In genomic region chr12:1666685-1667162, GRCh38 we compare ENCODE assay signal across 11 cellular contexts. TPM values are rescaled to one million over a fixed set of nuclear protein-coding genes. Genes with fewer than 3 reads are reported as not detected.
A peak's percentile ranks its signal among the peaks of the same experiment; 100 is the strongest.
DNase-seq lines count a peak whose midpoint lies in the region; ATAC-seq and TF ChIP-seq lines count a peak whose summit lies in the region.
"Had no signal": no experiment of that assay in that cellular context is flagged by ENCODE, and none has a peak within 500 bp of the region (broad histone marks: within the 10 kb centered on the region; RNA-seq: fewer than 3 reads in every experiment).

No MANE protein-coding gene starts in this region.

- H3K9me3 Mint-ChIP-seq in activated T-cell treated with anti-CD3 and anti-CD28 coated beads, Interleukin-2, amount 50 U/mL, for 72 hours = peaks cover 0 to 1% of the 10 kb centered on the region in 2 donors
- no peaks in the 10 kb centered on the region for H3K9me3 Mint-ChIP-seq in activated CD4-positive, alpha-beta memory T cell treated with anti-CD3 and anti-CD28 coated beads for 36 hours

- no peaks in the 10 kb centered on the region for H3K9me3 ChIP-seq in thoracic aorta
- H3K9me3 ChIP-seq: gastroesophageal sphincter, ovary had no signal

- H3K36me3 Mint-ChIP-seq in activated T-cell treated with anti-CD3 and anti-CD28 coated beads, Interleukin-2, amount 50 U/mL, for 72 hours (ENCODE audit: insufficient read depth in 2 of 2) = peaks cover 0 to 2% of the 10 kb centered on the region in 2 donors
- H3K36me3 Mint-ChIP-seq in activated CD4-positive, alpha-beta memory T cell treated with anti-CD3 and anti-CD28 coated beads for 36 hours = no peaks in the 10 kb centered on the region

- no peak for DNase-seq in activated T-cell treated with anti-CD3 and anti-CD28 coated beads, Interleukin-2, amount 50 U/mL, for 72 hours
- DNase-seq in activated T-cell treated with anti-CD3 and anti-CD28 coated beads, Interleukin-2, amount 50 U/mL, for 48 hours = no peak
- no peak for DNase-seq in activated CD4-positive, alpha-beta memory T cell treated with anti-CD3 and anti-CD28 coated beads for 36 hours
- DNase-seq in thoracic aorta (ENCODE audit: low spot score) (no peak), DMS 273 treated with DMSO at 0.1 percent for 48 hours (lab: John Stamatoyannopoulos, UW) (no peak), NCI-H146 (lab: John Stamatoyannopoulos, UW) (no peak)
- DNase-seq: GOT3, ovary had no signal

- TF ChIP-seq CTCF in thoracic aorta (IDR thresholded peaks at IDR 0.05) = no peak

- intact Hi-C loops in activated CD4-positive, alpha-beta memory T cell treated with anti-CD3 and anti-CD28 coated beads for 36 hours (cut with micrococcal nuclease) = no loop called here

- no peaks in the 10 kb centered on the region for H3K36me3 ChIP-seq in thoracic aorta
- H3K36me3 ChIP-seq: gastroesophageal sphincter, ovary had no signal

- CTCF ChIA-PET in activated CD4-positive, alpha-beta memory T cell treated with anti-CD3 and anti-CD28 coated beads for 36 hours (lab: Charles Lee) = no interaction called here

- no peak for ATAC-seq in activated T-cell treated with anti-CD3 and anti-CD28 coated beads, Interleukin-2, amount 50 U/mL, for 72 hours (replicated peaks in 1 of 2)
- ATAC-seq in thoracic aorta (ENCODE audit: insufficient number of reproducible peaks, low FRiP score, low read depth) (no peak), GM21528 (IDR thresholded peaks at IDR 0.05; ENCODE audit: low FRiP score, unreplicated experiment) (no peak)
- ATAC-seq: gastroesophageal sphincter had no signal

- peak overlapping the region in 1 of 2 donors; percentile 42 for H3K4me3 Mint-ChIP-seq in activated T-cell treated with anti-CD3 and anti-CD28 coated beads, Interleukin-2, amount 50 U/mL, for 72 hours
- H3K4me3 Mint-ChIP-seq in activated CD4-positive, alpha-beta memory T cell treated with anti-CD3 and anti-CD28 coated beads for 36 hours = no peak overlapping the region

- H3K27me3 ChIP-seq in layer of hippocampus (ENCODE audit: control insufficient read depth, insufficient read depth, low read length) (no peaks in the 10 kb centered on the region), thoracic aorta (replicated peaks; ENCODE audit: insufficient read depth) (no peaks in the 10 kb centered on the region)
- H3K27me3 ChIP-seq: gastroesophageal sphincter, ovary had no signal

- no peak overlapping the region for H3K4me3 ChIP-seq in thoracic aorta
- H3K4me3 ChIP-seq: gastroesophageal sphincter, ovary had no signal

- H3K27ac ChIP-seq in layer of hippocampus (ENCODE audit: low read depth, low read length) (peak overlapping the region; percentile 59), thoracic aorta (peak overlapping the region; percentile 50 to 66)

- POLR2A ChIA-PET in activated CD4-positive, alpha-beta memory T cell treated with anti-CD3 and anti-CD28 coated beads for 36 hours (lab: Charles Lee) = no interaction called here

- peaks cover 32% of the 10 kb centered on the region for H3K4me1 Mint-ChIP-seq in activated T-cell treated with anti-CD3 and anti-CD28 coated beads, Interleukin-2, amount 50 U/mL, for 72 hours (ENCODE audit: low read depth)
- peaks cover 35% of the 10 kb centered on the region for H3K4me1 Mint-ChIP-seq in activated CD4-positive, alpha-beta memory T cell treated with anti-CD3 and anti-CD28 coated beads for 36 hours (ENCODE audit: low read depth)

- H3K4me1 ChIP-seq in thoracic aorta (ENCODE audit: control insufficient read depth in 1 of 2, low read depth in 2 of 2) = peaks cover 0 to 11% of the 10 kb centered on the region in 2 donors

- no peaks in the 10 kb centered on the region for H3K27me3 Mint-ChIP-seq in activated T-cell treated with anti-CD3 and anti-CD28 coated beads, Interleukin-2, amount 50 U/mL, for 72 hours (ENCODE audit: low read depth)
- H3K27me3 Mint-ChIP-seq in activated CD4-positive, alpha-beta memory T cell treated with anti-CD3 and anti-CD28 coated beads for 36 hours = no peaks in the 10 kb centered on the region

- H3K27ac Mint-ChIP-seq in activated T-cell treated with anti-CD3 and anti-CD28 coated beads, Interleukin-2, amount 50 U/mL, for 72 hours = peak overlapping the region; percentile 13
- peak overlapping the region; percentile 0 for H3K27ac Mint-ChIP-seq in activated CD4-positive, alpha-beta memory T cell treated with anti-CD3 and anti-CD28 coated beads for 36 hours

RNA-seq across cellular contexts. Expression of gene ADIPOR2, which starts 24.1 kb away (rescaled TPM):
- 10 to 100 TPM; 37.0 to 43.5 TPM for total RNA-seq in activated T-cell treated with anti-CD3 and anti-CD28 coated beads, Interleukin-2, amount 50 U/mL, for 72 hours
- total RNA-seq in activated CD4-positive, alpha-beta memory T cell treated with anti-CD3 and anti-CD28 coated beads for 36 hours = 10 to 100 TPM; 43.8 to 47.3 TPM
- total RNA-seq in thoracic aorta = 10 to 100 TPM; 24.2 to 43.0 TPM

RNA-seq across cellular contexts. Expression of gene WNT5B, which starts 37.7 kb away (rescaled TPM):
- under 1 TPM; 0.22 to 0.51 TPM for total RNA-seq in activated T-cell treated with anti-CD3 and anti-CD28 coated beads, Interleukin-2, amount 50 U/mL, for 72 hours
- not detected for total RNA-seq in activated CD4-positive, alpha-beta memory T cell treated with anti-CD3 and anti-CD28 coated beads for 36 hours
- total RNA-seq in thoracic aorta = 1 to 10 TPM; 2.3 to 3.1 TPM
